In the genomic region with DNA sequence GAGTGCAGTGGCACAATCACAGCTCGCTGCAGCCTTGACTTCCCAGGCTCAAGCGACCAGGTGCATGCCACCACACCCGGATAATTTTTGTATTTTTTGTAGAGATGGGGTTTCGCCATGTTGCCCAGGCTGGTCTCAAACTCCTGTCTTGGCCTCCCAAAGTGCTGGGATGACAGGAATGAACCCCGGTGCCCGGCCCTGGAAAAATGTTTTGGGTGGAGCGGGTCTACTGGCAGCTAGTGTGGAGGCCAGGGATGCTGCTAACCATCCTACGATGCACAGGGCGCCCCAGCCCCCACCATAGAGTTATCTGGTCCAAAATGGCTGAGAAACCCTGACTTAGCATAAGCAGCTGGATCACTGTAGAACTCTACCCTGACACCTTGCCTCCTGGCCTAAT, we compare ENCODE assay signal across 22 cellular contexts. TPM values are rescaled to one million over a fixed set of nuclear protein-coding genes. Genes with fewer than 3 reads are reported as not detected.
DNase-seq lines count a peak whose midpoint lies in the region; FAIRE-seq and TF ChIP-seq lines count a peak whose summit lies in the region.
"Had no signal": no experiment of that assay in that cellular context is flagged by ENCODE, and none has a peak within 500 bp of the region (broad histone marks: within the 10 kb centered on the region; RNA-seq: fewer than 3 reads in every experiment).

No MANE protein-coding gene starts in this region.

- H3K9me2 ChIP-seq in SK-N-SH, result no peaks in the 10 kb centered on the region

- intact Hi-C loops in transverse colon (cut with DNase I; ENCODE audit: low total_unique reads), result no loop called here
- intact Hi-C loops in left ventricle myocardium inferior (cut with micrococcal nuclease), result no loop called here

- H3K9me3 Mint-ChIP-seq in astrocyte (ENCODE audit: unreplicated experiment), result no peaks in the 10 kb centered on the region
- peaks cover 21% of the 10 kb centered on the region for H3K9me3 Mint-ChIP-seq in nephron progenitor cell

- peaks cover 37% of the 10 kb centered on the region for H3K36me3 Mint-ChIP-seq in astrocyte (ENCODE audit: low read depth, unreplicated experiment)
- H3K36me3 Mint-ChIP-seq in nephron progenitor cell (ENCODE audit: low read depth), result peaks cover 94% of the 10 kb centered on the region

- H3K4me2 ChIP-seq in astrocyte (ENCODE audit: low read length) (peak overlapping the region; percentile 32), SK-N-SH (no peak overlapping the region)

- no peak overlapping the region for H2AFZ ChIP-seq in astrocyte (ENCODE audit: low read depth, low read length)
- H2AFZ ChIP-seq in SK-N-SH (ENCODE audit: low read depth), result no peak overlapping the region

- H3K4me3 ChIP-seq in HUES48 (ENCODE audit: low read depth, low read length), result no peak overlapping the region
- no peak overlapping the region for H3K4me3 ChIP-seq in astrocyte (ENCODE audit: insufficient read depth, low read depth, low read length)
- no peak overlapping the region for H3K4me3 ChIP-seq in transverse colon
- H3K4me3 ChIP-seq in left ventricle myocardium inferior, result no peak overlapping the region
- H3K4me3 ChIP-seq in SK-N-SH (ENCODE audit: low read depth in 2 of 2, low read length in 1 of 2), result no peak overlapping the region
- H3K4me3 ChIP-seq: K562, MG63 had no signal

- no peak overlapping the region for H3K4me3 Mint-ChIP-seq in astrocyte (ENCODE audit: unreplicated experiment)
- no peak overlapping the region for H3K4me3 Mint-ChIP-seq in nephron progenitor cell
- H3K4me3 Mint-ChIP-seq: CD8-positive, alpha-beta memory T cell had no signal

- no peak for TF ChIP-seq RAD21 in SK-N-SH (IDR thresholded peaks at IDR 0.05; ENCODE audit: low read length)

- no peak for TF ChIP-seq POLR2A in transverse colon (IDR thresholded peaks at IDR 0.05)

- in situ Hi-C loops in transverse colon (cut with MboI; ENCODE audit: low pct_ligation_motif_present in 1 of 4, low pct_unique_long_range_greater_than_20kb in 1 of 4, low sequenced_read_pairs in 3 of 4), result no loop called here

- peak overlapping the region; percentile 76 for H3K27ac ChIP-seq in HUES48 (ENCODE audit: low read depth, low read length)
- peak overlapping the region; percentile 45 for H3K27ac ChIP-seq in astrocyte (ENCODE audit: low read depth, low read length)
- no peak overlapping the region for H3K27ac ChIP-seq in transverse colon
- no peak overlapping the region for H3K27ac ChIP-seq in left ventricle myocardium inferior (replicated peaks)
- H3K27ac ChIP-seq in SK-N-SH (ENCODE audit: low read depth in 2 of 2, low read length in 1 of 2), result no peak overlapping the region
- H3K27ac ChIP-seq: C4-2B had no signal

- H3K9me3 ChIP-seq in HUES48 (ENCODE audit: control insufficient read depth, insufficient read depth, low read length) (no peaks in the 10 kb centered on the region), astrocyte (ENCODE audit: insufficient read depth, low read depth, low read length) (no peaks in the 10 kb centered on the region), transverse colon (no peaks in the 10 kb centered on the region), left ventricle myocardium inferior (replicated peaks) (peaks cover 7% of the 10 kb centered on the region), SK-N-SH (no peaks in the 10 kb centered on the region)
- H3K9me3 ChIP-seq: MG63 had no signal

- no peak for TF ChIP-seq EP300 in transverse colon (IDR thresholded peaks at IDR 0.05; ENCODE audit: low read depth)
- no peak for TF ChIP-seq EP300 in SK-N-SH (IDR thresholded peaks at IDR 0.05; ENCODE audit: borderline replicate concordance in 1 of 2, low read depth in 1 of 2, low read length in 1 of 2)

- H3K79me2 ChIP-seq in astrocyte (ENCODE audit: insufficient read depth, low read length) (peaks cover 9% of the 10 kb centered on the region), SK-N-SH (ENCODE audit: insufficient read depth) (no peaks in the 10 kb centered on the region)

- DNase-seq in astrocyte (ENCODE audit: low read depth) (no peak), nephron progenitor cell (no peak), transverse colon (no peak), left ventricle myocardium inferior (no peak), SK-N-SH (no peak), ecto neural progenitor cell (ENCODE audit: low spot score) (no peak)
- DNase-seq: Calu3; CD8-positive, alpha-beta memory T cell; DMS153; GOT3; MG63; NCI-H1417; NCI-H1694 treated with DMSO at 0.1 percent for 48 hours; NCI-H446; NCI-H526 treated with DMSO at 0.1 percent for 48 hours; OCI-M1; SW 1271 had no signal

- H3K9ac ChIP-seq in HUES48 (ENCODE audit: low read depth, low read length), result no peak overlapping the region
- H3K9ac ChIP-seq in astrocyte (ENCODE audit: low read length), result no peak overlapping the region
- no peak overlapping the region for H3K9ac ChIP-seq in SK-N-SH

- POLR2A ChIA-PET in SK-N-SH (lab: Yijun Ruan, JAX), result no interaction called here

- H4K20me1 ChIP-seq in astrocyte (ENCODE audit: insufficient read depth, low read length) (peaks cover 27% of the 10 kb centered on the region), SK-N-SH (ENCODE audit: insufficient read depth) (no peaks in the 10 kb centered on the region)

- peaks cover 4% of the 10 kb centered on the region for H3K4me1 ChIP-seq in HUES48 (ENCODE audit: control insufficient read depth, insufficient read depth, low read length)
- peaks cover 11% of the 10 kb centered on the region for H3K4me1 ChIP-seq in astrocyte (ENCODE audit: insufficient read depth, low read length)
- H3K4me1 ChIP-seq in transverse colon, result no peaks in the 10 kb centered on the region
- H3K4me1 ChIP-seq in left ventricle myocardium inferior, result peaks cover 12% of the 10 kb centered on the region
- peaks cover 0 to 4% of the 10 kb centered on the region in 2 experiments; a peak in 1 of 4 replicates for H3K4me1 ChIP-seq in SK-N-SH (ENCODE audit: control insufficient read depth in 1 of 2, insufficient read depth in 2 of 2, low read depth in 1 of 2, low read length in 1 of 2)

- no peak for TF ChIP-seq CTCF in astrocyte (IDR thresholded peaks at IDR 0.05; ENCODE audit: insufficient read depth, low read depth, low read length)
- TF ChIP-seq CTCF in nephron progenitor cell (IDR thresholded peaks at IDR 0.05), result no peak
- no peak for TF ChIP-seq CTCF in transverse colon (IDR thresholded peaks at IDR 0.05)
- TF ChIP-seq CTCF in left ventricle myocardium inferior (IDR thresholded peaks at IDR 0.05; ENCODE audit: borderline replicate concordance), result no peak
- TF ChIP-seq CTCF in SK-N-SH (IDR thresholded peaks at IDR 0.05), result no peak

- peaks cover 15% of the 10 kb centered on the region for H3K4me1 Mint-ChIP-seq in astrocyte (ENCODE audit: low read depth, unreplicated experiment)
- peaks cover 11% of the 10 kb centered on the region for H3K4me1 Mint-ChIP-seq in nephron progenitor cell
- H3K4me1 Mint-ChIP-seq: CD8-positive, alpha-beta memory T cell had no signal

- WGBS in transverse colon (ENCODE audit: low coverage in 1 of 2), 2 donors, result 95% methylated on average over 9 of the region's 9 CpGs; no CpG with 5 or more reads in 1 of the 2 donors
- WGBS in SK-N-SH (ENCODE audit: low lambda C conversion rate), result 89% methylated on average over 6 of the region's 9 CpGs

- H3K36me3 ChIP-seq in HUES48 (ENCODE audit: control insufficient read depth, insufficient read depth, low read length) (peaks cover 69% of the 10 kb centered on the region), astrocyte (ENCODE audit: insufficient read depth, low read length) (peaks cover 13% of the 10 kb centered on the region), transverse colon (peaks cover 0 to 54% (median 22%) of the 10 kb centered on the region in 4 donors), left ventricle myocardium inferior (peaks cover 97% of the 10 kb centered on the region), SK-N-SH (replicated peaks in 1 of 2; ENCODE audit: control insufficient read depth in 1 of 2, insufficient read depth in 2 of 2, low read length in 1 of 2) (peaks cover 54 to 75% of the 10 kb centered on the region in 2 experiments)

- H3K27ac Mint-ChIP-seq in astrocyte (ENCODE audit: unreplicated experiment) (no peak overlapping the region), nephron progenitor cell (peak overlapping the region; percentile 89)
- H3K27ac Mint-ChIP-seq: CD8-positive, alpha-beta memory T cell had no signal

- CTCF ChIA-PET in SK-N-SH (lab: Yijun Ruan, JAX), result no interaction called here

- H3K27me3 ChIP-seq in HUES48 (ENCODE audit: control insufficient read depth, insufficient read depth, low read length) (no peaks in the 10 kb centered on the region), astrocyte (ENCODE audit: insufficient read depth, low read length) (no peaks in the 10 kb centered on the region), transverse colon (no peaks in the 10 kb centered on the region), left ventricle myocardium inferior (ENCODE audit: low read depth) (no peaks in the 10 kb centered on the region), SK-N-SH (ENCODE audit: insufficient read depth) (no peaks in the 10 kb centered on the region)
- H3K27me3 ChIP-seq: MG63 had no signal

- H3K27me3 Mint-ChIP-seq in astrocyte (ENCODE audit: low read depth, unreplicated experiment) (no peaks in the 10 kb centered on the region), nephron progenitor cell (ENCODE audit: low read depth, poor library complexity) (no peaks in the 10 kb centered on the region)

- peaks cover 8% of the 10 kb centered on the region for H3F3A ChIP-seq in SK-N-SH (replicated peaks; ENCODE audit: insufficient read depth)

- FAIRE-seq in astrocyte (lab: Jason Lieb, UNC), result no peak
- FAIRE-seq: G401.6, GM12892, K562 had no signal

TF ChIP-seq in SK-N-SH, 30 proteins besides CTCF, POLR2A, EP300 and RAD21 (continues in another document):
- no peak for TF ChIP-seq ELF1 (IDR thresholded peaks at IDR 0.05)
- TF ChIP-seq RFX5 (IDR thresholded peaks at IDR 0.05; ENCODE audit: low read length), result no peak
- no peak for TF ChIP-seq JUND (IDR thresholded peaks at IDR 0.05)
- no peak for TF ChIP-seq FOXM1 (IDR thresholded peaks at IDR 0.05; ENCODE audit: low read depth)
- TF ChIP-seq EZH2phosphoT487 (IDR thresholded peaks at IDR 0.05; ENCODE audit: borderline replicate concordance, low read depth), result no peak
- TF ChIP-seq MEF2A (IDR thresholded peaks at IDR 0.05; ENCODE audit: borderline replicate concordance, low read depth), result no peak

RNA-seq across cellular contexts. Expression of gene NIPA2, which starts 35.4 kb away (rescaled TPM):
- total RNA-seq in astrocyte (101 and 103 TPM in 2 replicates), transverse colon (10 to 100 TPM; 14.7 to 78.6 (median 50.4) TPM), left ventricle myocardium inferior (21.4 TPM)
- 32.0 and 39.6 TPM in 2 replicates for polyA plus RNA-seq in SK-N-SH (2012; rRNA removed)
- 46.5 and 50.5 TPM in 2 replicates for polyA plus RNA-seq in SK-N-SH (2012; cell fraction: cytosol; rRNA removed)
- polyA plus RNA-seq in SK-N-SH (2012; cell fraction: nucleus; rRNA removed), result 14.7 and 16.1 TPM in 2 replicates

Comparison
In these comparisons a context has a peak if more than half of its experiments do, and no peak if none do; other contexts are left out.
1. H3K27ac ChIP-seq: peak in HUES48 (single experiment) and astrocyte (single experiment); none in transverse colon (0 of 4), left ventricle myocardium inferior (single experiment) and SK-N-SH (0 of 2).